Comparison of ENCODE assay signal across 1 cellular context in the genomic region with DNA sequence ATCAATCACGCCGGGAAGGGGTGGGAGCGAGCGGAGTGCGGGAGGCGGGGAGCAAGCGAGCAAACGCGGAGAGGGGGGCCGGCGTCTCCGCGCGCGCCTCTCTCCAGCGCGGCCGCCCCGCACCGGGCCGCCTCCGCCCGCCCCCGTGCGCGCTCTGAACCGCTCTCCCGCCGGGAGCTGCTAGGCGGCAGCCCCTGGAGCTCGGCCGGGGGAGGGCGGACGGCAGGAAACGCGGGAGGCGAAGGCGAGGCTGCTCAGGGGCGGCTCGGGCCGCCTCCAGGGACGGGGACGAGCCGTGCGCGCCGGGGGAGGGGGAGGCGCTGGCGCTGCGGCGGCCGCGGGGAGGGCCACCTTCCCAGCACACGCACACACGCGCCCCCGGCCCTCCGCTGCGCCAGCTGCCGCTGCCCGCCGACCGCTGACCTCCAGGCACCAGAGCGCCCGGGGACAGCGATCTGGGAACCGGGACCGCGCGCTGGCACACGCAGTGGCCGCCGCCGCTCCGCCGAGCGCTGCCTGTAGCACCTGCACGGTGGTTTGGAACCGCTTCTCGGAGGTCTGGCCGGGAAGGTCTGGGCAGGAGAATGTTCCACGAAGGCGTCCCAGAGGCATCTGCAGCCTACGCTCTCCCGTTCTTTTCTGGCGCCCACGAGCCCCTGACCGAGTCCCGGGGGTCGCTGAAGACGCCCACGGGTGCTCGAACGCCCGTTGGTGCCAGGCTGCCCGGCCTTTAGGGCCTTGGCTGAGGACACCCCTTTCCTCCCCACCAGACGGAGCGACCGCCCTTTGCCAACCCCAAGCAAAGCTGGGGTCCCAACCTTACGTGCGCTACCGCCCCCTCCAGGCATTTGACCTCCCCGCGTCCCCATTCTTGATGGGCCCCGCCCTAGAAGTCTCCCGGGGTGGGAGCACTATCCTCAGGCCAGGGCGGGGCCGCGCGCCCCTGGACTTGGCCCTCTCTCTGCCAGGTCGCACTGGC.
TF ChIP-seq lines count a peak whose summit lies in the region.

A gene (minus strand): TSS at position 3 of the 979 bp plus-strand sequence. CDS start 198 bp downstream, outside the sequence.

TF ChIP-seq in IMR-90, 13 proteins besides CTCF, POLR2A, EP300 and RAD21 (continued from another document):
- TF ChIP-seq, protein P1, sequence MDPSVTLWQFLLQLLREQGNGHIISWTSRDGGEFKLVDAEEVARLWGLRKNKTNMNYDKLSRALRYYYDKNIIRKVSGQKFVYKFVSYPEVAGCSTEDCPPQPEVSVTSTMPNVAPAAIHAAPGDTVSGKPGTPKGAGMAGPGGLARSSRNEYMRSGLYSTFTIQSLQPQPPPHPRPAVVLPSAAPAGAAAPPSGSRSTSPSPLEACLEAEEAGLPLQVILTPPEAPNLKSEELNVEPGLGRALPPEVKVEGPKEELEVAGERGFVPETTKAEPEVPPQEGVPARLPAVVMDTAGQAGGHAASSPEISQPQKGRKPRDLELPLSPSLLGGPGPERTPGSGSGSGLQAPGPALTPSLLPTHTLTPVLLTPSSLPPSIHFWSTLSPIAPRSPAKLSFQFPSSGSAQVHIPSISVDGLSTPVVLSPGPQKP (IDR thresholded peaks at IDR 0.05; ENCODE audit: borderline replicate concordance, low read depth, low read length) = no peak
- TF ChIP-seq RCOR1 (IDR thresholded peaks at IDR 0.05; ENCODE audit: insufficient replicate concordance, low read length) (no peak), CHD1 (IDR thresholded peaks at IDR 0.05; ENCODE audit: low read depth, low read length) (no peak), FOS (IDR thresholded peaks at IDR 0.05; ENCODE audit: low read depth, low read length) (no peak), MAFK (IDR thresholded peaks at IDR 0.05; ENCODE audit: low read depth, low read length) (no peak), MXI1 (IDR thresholded peaks at IDR 0.05; ENCODE audit: borderline replicate concordance, low read depth, low read length) (no peak), BHLHE40 (IDR thresholded peaks at IDR 0.05; ENCODE audit: low read depth, low read length) (no peak), RFX5 (IDR thresholded peaks at IDR 0.05; ENCODE audit: low read depth, low read length) (no peak)
- TF ChIP-seq, protein P2, sequence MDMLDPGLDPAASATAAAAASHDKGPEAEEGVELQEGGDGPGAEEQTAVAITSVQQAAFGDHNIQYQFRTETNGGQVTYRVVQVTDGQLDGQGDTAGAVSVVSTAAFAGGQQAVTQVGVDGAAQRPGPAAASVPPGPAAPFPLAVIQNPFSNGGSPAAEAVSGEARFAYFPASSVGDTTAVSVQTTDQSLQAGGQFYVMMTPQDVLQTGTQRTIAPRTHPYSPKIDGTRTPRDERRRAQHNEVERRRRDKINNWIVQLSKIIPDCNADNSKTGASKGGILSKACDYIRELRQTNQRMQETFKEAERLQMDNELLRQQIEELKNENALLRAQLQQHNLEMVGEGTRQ (IDR thresholded peaks at IDR 0.05; ENCODE audit: low read depth, low read length) = no peak
